Comparison of ENCODE assay signal across 11 cellular contexts in the genomic region with DNA sequence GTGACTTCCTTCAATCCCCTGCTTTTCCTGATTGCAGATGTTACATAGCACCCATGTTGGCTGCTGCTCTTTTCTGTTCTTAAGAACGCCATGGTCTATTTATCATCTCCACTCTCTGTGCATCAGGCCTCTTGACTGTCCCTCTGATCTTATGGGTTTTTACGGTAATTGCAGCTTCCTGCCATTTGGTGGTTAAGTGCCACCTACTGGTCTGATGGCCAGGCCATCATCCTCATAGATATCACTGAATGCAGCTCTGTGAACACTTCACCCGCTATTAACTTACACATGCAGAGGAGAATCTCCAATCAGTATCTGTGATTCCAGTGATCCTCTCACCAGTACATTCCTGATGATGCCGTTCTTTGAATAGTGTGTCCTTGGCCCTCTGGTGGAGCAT.
A peak's percentile ranks its signal among the peaks of the same experiment; 100 is the strongest.
DNase-seq lines count a peak whose midpoint lies in the region; ATAC-seq and TF ChIP-seq lines count a peak whose summit lies in the region.
"Had no signal": no experiment of that assay in that cellular context is flagged by ENCODE, and none has a peak within 500 bp of the region (broad histone marks: within the 10 kb centered on the region; RNA-seq: fewer than 3 reads in every experiment).

No MANE protein-coding gene starts in this region.

- H3K4me3 Mint-ChIP-seq in WTC11: no peak overlapping the region

- peak; percentile 89 for ATAC-seq in WTC11
- no peak for ATAC-seq in HG03280 (IDR thresholded peaks at IDR 0.05; ENCODE audit: unreplicated experiment)

- H3K27me3 ChIP-seq in Loucy (ENCODE audit: insufficient read depth, low read length, poor library complexity, severe bottlenecking): no peaks in the 10 kb centered on the region
- no peaks in the 10 kb centered on the region for H3K27me3 ChIP-seq in mesendoderm (ENCODE audit: insufficient read depth, low read length, poor library complexity)
- H3K27me3 ChIP-seq: suprapubic skin had no signal

- no peak overlapping the region for H3K4me2 ChIP-seq in Loucy (ENCODE audit: low read depth, low read length, poor library complexity, severe bottlenecking)
- no peak overlapping the region for H3K4me2 ChIP-seq in mesendoderm (ENCODE audit: low read length)

- H3K9me3 Mint-ChIP-seq in WTC11: no peaks in the 10 kb centered on the region

- no peaks in the 10 kb centered on the region for H3F3A ChIP-seq in Loucy (ENCODE audit: low read depth)

- H3K4me1 Mint-ChIP-seq in WTC11: no peaks in the 10 kb centered on the region

- H4K20me1 ChIP-seq in Loucy (ENCODE audit: insufficient read depth, low read length, poor library complexity, severe bottlenecking): no peaks in the 10 kb centered on the region

- no peak overlapping the region for H3K4ac ChIP-seq in mesendoderm (ENCODE audit: low read depth, low read length)

- 0 out of 2 replicates have a peak, but pooled peaks cover 5% of the 10 kb centered on the region for H3K9me3 ChIP-seq in Loucy (ENCODE audit: insufficient read depth, low read depth, low read length)
- H3K9me3 ChIP-seq: suprapubic skin had no signal

- no peak overlapping the region for H3K18ac ChIP-seq in mesendoderm (ENCODE audit: low read length)

- no peak overlapping the region for H2BK5ac ChIP-seq in mesendoderm (ENCODE audit: low read length)

- H3K56ac ChIP-seq in mesendoderm (ENCODE audit: low read length): no peak overlapping the region

- H3K23ac ChIP-seq in mesendoderm (ENCODE audit: low read length): no peak overlapping the region

- H2BK120ac ChIP-seq in mesendoderm (ENCODE audit: low read depth, low read length): no peak overlapping the region

- DNase-seq in WTC11 (ENCODE audit: low spot score): no peak
- DNase-seq in mesendoderm: peak; percentile 79
- no peak for DNase-seq in NOMO-1 treated with dmso at 0.1 percent for 144 hours (lab: John Stamatoyannopoulos, UW; ENCODE audit: unreplicated experiment)
- no peak for DNase-seq in NCI-H2107 treated with DMSO at 0.1 percent for 48 hours (lab: John Stamatoyannopoulos, UW; ENCODE audit: unreplicated experiment)
- DNase-seq: activated naive CD4-positive, alpha-beta T cell treated with Interleukin-2 at 50 U/mL for 16 hours; NCI-H1105 treated with DMSO at 0.1 percent for 48 hours; T-helper 2 cell had no signal

- H3K27me3 Mint-ChIP-seq in WTC11 (ENCODE audit: low read depth): no peaks in the 10 kb centered on the region

- no peak overlapping the region for H2AFZ ChIP-seq in Loucy (ENCODE audit: low read length)

- no peaks in the 10 kb centered on the region for H3K36me3 Mint-ChIP-seq in WTC11

- H3K9me2 ChIP-seq in Loucy (replicated peaks; ENCODE audit: low read depth, low read length): no peaks in the 10 kb centered on the region

- 0 out of 2 replicates have a peak, but pooled peaks have one; percentile 19 for TF ChIP-seq CTCF in GM12875 (IDR thresholded peaks at IDR 0.05; ENCODE audit: borderline replicate concordance, insufficient read depth, low read depth, low read length)
- TF ChIP-seq CTCF in Loucy (conservative IDR thresholded peaks at IDR 0.05; ENCODE audit: low read length): peak; percentile 68
- TF ChIP-seq CTCF in WTC11 (IDR thresholded peaks at IDR 0.05): no peak

- CTCF ChIA-PET in WTC11 (lab: Charles Lee): interaction anchor here (0.7 to 1.3 kb wide), 8 partner anchors 10 to 420 kb away, joined by 3 to 6 read pairs (median 4); no protein-coding TSS in a partner anchor

- no peak overlapping the region for H3K27ac ChIP-seq in mesendoderm (ENCODE audit: low read depth, low read length)
- H3K27ac ChIP-seq: suprapubic skin had no signal

- no peaks in the 10 kb centered on the region for H3K79me2 ChIP-seq in Loucy (ENCODE audit: insufficient read depth, low read length)
- H3K79me2 ChIP-seq in mesendoderm (ENCODE audit: control insufficient read depth, insufficient read depth, low read length): no peaks in the 10 kb centered on the region

- H4K5ac ChIP-seq in mesendoderm (ENCODE audit: low read length): no peak overlapping the region

- H3K36me3 ChIP-seq in Loucy (ENCODE audit: insufficient read depth, low read length) (no peaks in the 10 kb centered on the region), mesendoderm (ENCODE audit: control insufficient read depth, insufficient read depth, low read length) (no peaks in the 10 kb centered on the region)
- H3K36me3 ChIP-seq: suprapubic skin had no signal

- no CpG with 5 or more reads among the region's 4 CpGs for WGBS in mesendoderm (ENCODE audit: extremely low coverage, insufficient coverage, low lambda C conversion rate)

- no peak overlapping the region for H3K27ac Mint-ChIP-seq in WTC11

- H3K9ac ChIP-seq in Loucy (ENCODE audit: low read depth, low read length, poor library complexity, severe bottlenecking): no peak overlapping the region
- H3K9ac ChIP-seq in mesendoderm (ENCODE audit: low read length): no peak overlapping the region

- H3K4me3 ChIP-seq in GM12875 (ENCODE audit: low read depth, low read length) (no peak overlapping the region), Loucy (ENCODE audit: low read length, poor library complexity, severe bottlenecking) (no peak overlapping the region), mesendoderm (ENCODE audit: low read length) (no peak overlapping the region)
- H3K4me3 ChIP-seq: suprapubic skin had no signal

- POLR2A ChIA-PET in WTC11 (lab: Charles Lee): no interaction called here

- H3K4me1 ChIP-seq in Loucy (ENCODE audit: insufficient read depth, low read length, poor library complexity, severe bottlenecking): no peaks in the 10 kb centered on the region
- H3K4me1 ChIP-seq in mesendoderm (ENCODE audit: control insufficient read depth, low read depth, low read length): no peaks in the 10 kb centered on the region
- H3K4me1 ChIP-seq: suprapubic skin had no signal

- H4K8ac ChIP-seq in mesendoderm (ENCODE audit: low read depth, low read length): no peak overlapping the region

- H2AK5ac ChIP-seq in mesendoderm (ENCODE audit: low read length): no peak overlapping the region

- H3K79me1 ChIP-seq in mesendoderm (ENCODE audit: low read length): no peaks in the 10 kb centered on the region

- H2BK15ac ChIP-seq in mesendoderm (replicated peaks; ENCODE audit: low read depth): no peak overlapping the region

TF ChIP-seq in WTC11, 78 proteins besides CTCF, POLR2A, EP300 and RAD21 (continues in another document):
- TF ChIP-seq NR1H2 (CRISPR knock-in tag; IDR thresholded peaks at IDR 0.05) (no peak), ELF4 (CRISPR knock-in tag; IDR thresholded peaks at IDR 0.05; ENCODE audit: low read depth) (no peak), JAZF1 (CRISPR knock-in tag; IDR thresholded peaks at IDR 0.05) (no peak), TP53 (CRISPR knock-in tag; IDR thresholded peaks at IDR 0.05) (no peak), IRF2 (CRISPR knock-in tag; IDR thresholded peaks at IDR 0.05; ENCODE audit: borderline replicate concordance, low read depth) (no peak), ESRRA (CRISPR knock-in tag; IDR thresholded peaks at IDR 0.05; ENCODE audit: borderline replicate concordance) (no peak), FOXJ3 (CRISPR knock-in tag; IDR thresholded peaks at IDR 0.05; ENCODE audit: borderline replicate concordance) (no peak), SMAD4 (CRISPR knock-in tag; IDR thresholded peaks at IDR 0.05) (no peak), ZNF416 (CRISPR knock-in tag; IDR thresholded peaks at IDR 0.05) (no peak), NFATC4 (CRISPR knock-in tag; IDR thresholded peaks at IDR 0.05) (no peak), NFYB (CRISPR knock-in tag; conservative IDR thresholded peaks at IDR 0.05; ENCODE audit: low read depth) (no peak)
- TF ChIP-seq, protein P1, sequence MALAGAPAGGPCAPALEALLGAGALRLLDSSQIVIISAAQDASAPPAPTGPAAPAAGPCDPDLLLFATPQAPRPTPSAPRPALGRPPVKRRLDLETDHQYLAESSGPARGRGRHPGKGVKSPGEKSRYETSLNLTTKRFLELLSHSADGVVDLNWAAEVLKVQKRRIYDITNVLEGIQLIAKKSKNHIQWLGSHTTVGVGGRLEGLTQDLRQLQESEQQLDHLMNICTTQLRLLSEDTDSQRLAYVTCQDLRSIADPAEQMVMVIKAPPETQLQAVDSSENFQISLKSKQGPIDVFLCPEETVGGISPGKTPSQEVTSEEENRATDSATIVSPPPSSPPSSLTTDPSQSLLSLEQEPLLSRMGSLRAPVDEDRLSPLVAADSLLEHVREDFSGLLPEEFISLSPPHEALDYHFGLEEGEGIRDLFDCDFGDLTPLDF (CRISPR knock-in tag; IDR thresholded peaks at IDR 0.05): no peak
- TF ChIP-seq, protein P2, sequence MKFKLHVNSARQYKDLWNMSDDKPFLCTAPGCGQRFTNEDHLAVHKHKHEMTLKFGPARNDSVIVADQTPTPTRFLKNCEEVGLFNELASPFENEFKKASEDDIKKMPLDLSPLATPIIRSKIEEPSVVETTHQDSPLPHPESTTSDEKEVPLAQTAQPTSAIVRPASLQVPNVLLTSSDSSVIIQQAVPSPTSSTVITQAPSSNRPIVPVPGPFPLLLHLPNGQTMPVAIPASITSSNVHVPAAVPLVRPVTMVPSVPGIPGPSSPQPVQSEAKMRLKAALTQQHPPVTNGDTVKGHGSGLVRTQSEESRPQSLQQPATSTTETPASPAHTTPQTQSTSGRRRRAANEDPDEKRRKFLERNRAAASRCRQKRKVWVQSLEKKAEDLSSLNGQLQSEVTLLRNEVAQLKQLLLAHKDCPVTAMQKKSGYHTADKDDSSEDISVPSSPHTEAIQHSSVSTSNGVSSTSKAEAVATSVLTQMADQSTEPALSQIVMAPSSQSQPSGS (CRISPR knock-in tag; IDR thresholded peaks at IDR 0.05; ENCODE audit: borderline replicate concordance, low read depth): no peak
- TF ChIP-seq, protein P3, sequence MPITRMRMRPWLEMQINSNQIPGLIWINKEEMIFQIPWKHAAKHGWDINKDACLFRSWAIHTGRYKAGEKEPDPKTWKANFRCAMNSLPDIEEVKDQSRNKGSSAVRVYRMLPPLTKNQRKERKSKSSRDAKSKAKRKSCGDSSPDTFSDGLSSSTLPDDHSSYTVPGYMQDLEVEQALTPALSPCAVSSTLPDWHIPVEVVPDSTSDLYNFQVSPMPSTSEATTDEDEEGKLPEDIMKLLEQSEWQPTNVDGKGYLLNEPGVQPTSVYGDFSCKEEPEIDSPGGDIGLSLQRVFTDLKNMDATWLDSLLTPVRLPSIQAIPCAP (CRISPR knock-in tag; IDR thresholded peaks at IDR 0.05): no peak
- TF ChIP-seq, protein P4, sequence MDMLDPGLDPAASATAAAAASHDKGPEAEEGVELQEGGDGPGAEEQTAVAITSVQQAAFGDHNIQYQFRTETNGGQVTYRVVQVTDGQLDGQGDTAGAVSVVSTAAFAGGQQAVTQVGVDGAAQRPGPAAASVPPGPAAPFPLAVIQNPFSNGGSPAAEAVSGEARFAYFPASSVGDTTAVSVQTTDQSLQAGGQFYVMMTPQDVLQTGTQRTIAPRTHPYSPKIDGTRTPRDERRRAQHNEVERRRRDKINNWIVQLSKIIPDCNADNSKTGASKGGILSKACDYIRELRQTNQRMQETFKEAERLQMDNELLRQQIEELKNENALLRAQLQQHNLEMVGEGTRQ (CRISPR knock-in tag; IDR thresholded peaks at IDR 0.05): no peak
